In the genomic region with DNA sequence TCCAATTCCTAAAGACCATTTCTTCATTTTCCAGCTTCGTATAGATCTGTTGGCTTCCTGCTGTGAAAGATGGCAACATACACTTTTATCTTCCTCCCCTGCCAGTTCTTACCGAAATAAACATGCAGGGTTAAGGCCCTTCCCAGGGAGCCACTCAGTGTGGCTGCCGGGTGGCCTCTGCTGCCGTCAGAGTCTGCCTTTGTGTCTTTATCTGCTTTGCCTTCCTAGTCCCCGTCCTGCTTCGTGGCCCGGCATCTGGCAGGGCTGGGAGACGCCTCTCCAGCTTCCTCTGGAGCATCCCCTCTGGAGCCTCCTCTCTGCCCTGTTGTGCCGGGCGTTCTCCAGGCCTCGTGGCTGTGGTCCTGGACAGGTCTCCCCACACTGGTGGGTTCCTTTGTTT, we compare ENCODE assay signal across 1 cellular context.
TF ChIP-seq lines count a peak whose summit lies in the region.

No MANE protein-coding gene starts in this region.

TF ChIP-seq in H1, 55 proteins besides CTCF, POLR2A, EP300 and RAD21:
- TF ChIP-seq SP2 (IDR thresholded peaks at IDR 0.05; ENCODE audit: low read length) (no peak), SIRT6 (IDR thresholded peaks at IDR 0.05; ENCODE audit: low read length) (no peak), PHF8 (conservative IDR thresholded peaks at IDR 0.05; ENCODE audit: low read depth, low read length) (no peak), CEBPB (IDR thresholded peaks at IDR 0.05; ENCODE audit: low read depth, low read length) (no peak), CBX8 (IDR thresholded peaks at IDR 0.05; ENCODE audit: borderline replicate concordance, low read depth, low read length) (no peak), RXRA (IDR thresholded peaks at IDR 0.05; ENCODE audit: insufficient read depth, low read depth, low read length) (no peak), TBP (IDR thresholded peaks at IDR 0.05; ENCODE audit: low read depth, low read length) (no peak), BRCA1 (IDR thresholded peaks at IDR 0.05; ENCODE audit: low read depth, low read length) (no peak), SIN3A (conservative IDR thresholded peaks at IDR 0.05 in 1 of 2, IDR thresholded peaks at IDR 0.05 in 1 of 2; ENCODE audit: low read depth in 1 of 2, low read length in 2 of 2) (no peak), GTF2F1 (IDR thresholded peaks at IDR 0.05; ENCODE audit: borderline replicate concordance, low read depth, low read length) (no peak), SUZ12 (IDR thresholded peaks at IDR 0.05; ENCODE audit: low read length) (no peak), RNF2 (IDR thresholded peaks at IDR 0.05; ENCODE audit: borderline replicate concordance, low read depth, low read length, missing control alignments, poor library complexity, severe bottlenecking) (no peak)
